ENCODE assay signal across 8 cellular contexts in genomic region chr10:22902147-22902546, GRCh38. TPM values are rescaled to one million over a fixed set of nuclear protein-coding genes. Genes with fewer than 3 reads are reported as not detected.
"Had no signal": no experiment of that assay in that cellular context is flagged by ENCODE, and none has a peak within 500 bp of the region (broad histone marks: within the 10 kb centered on the region; RNA-seq: fewer than 3 reads in every experiment).

No MANE protein-coding gene starts in this region.

RNA-seq across cellular contexts. Expression of gene ARMC3, which starts 25.7 kb away (rescaled TPM):
- total RNA-seq: OCI-LY7, Peyer's patch, Right ventricle myocardium inferior, Right ventricle myocardium superior, RPMI7951, SJCRH30, SJSA1 had no signal
- polyA plus RNA-seq: SK-N-SH had no signal
